ENCODE assay signal across 16 cellular contexts in the genomic region with DNA sequence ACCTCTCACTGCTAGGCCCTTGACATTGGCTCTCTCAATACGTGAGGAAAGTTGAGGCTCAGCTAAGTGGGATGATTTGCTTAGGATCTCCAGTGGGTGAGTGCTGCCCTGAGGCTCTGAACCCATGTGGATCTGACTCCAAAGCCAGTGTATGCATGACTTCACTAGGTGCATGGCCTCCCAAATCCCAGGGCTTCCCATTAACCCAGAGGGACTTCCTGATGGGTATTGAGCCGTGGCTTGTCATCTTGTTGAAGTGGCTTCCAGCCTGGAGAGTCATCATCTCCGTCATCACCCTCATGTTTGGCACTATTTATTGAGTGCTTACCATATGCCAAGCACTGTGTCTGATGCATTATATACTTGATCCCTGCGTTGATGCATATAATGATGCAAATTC. TPM values are rescaled to one million over a fixed set of nuclear protein-coding genes. Genes with fewer than 3 reads are reported as not detected.
DNase-seq lines count a peak whose midpoint lies in the region; ATAC-seq and TF ChIP-seq lines count a peak whose summit lies in the region.
"Had no signal": no experiment of that assay in that cellular context is flagged by ENCODE, and none has a peak within 500 bp of the region (broad histone marks: within the 10 kb centered on the region; RNA-seq: fewer than 3 reads in every experiment).

No MANE protein-coding gene starts in this region.

- H3K27me3 Mint-ChIP-seq in natural killer cell treated with Interleukin-12 subunit alpha and Interleukin-12 subunit beta and Interleukin-15 and Interleukin-18, amount 100 ng/mL, for 72 hours, result peaks cover 8 to 28% of the 10 kb centered on the region in 2 donors
- H3K27me3 Mint-ChIP-seq in natural killer cell (ENCODE audit: low read depth in 2 of 2) (peaks cover 17 to 26% of the 10 kb centered on the region in 2 donors), Caco-2 (ENCODE audit: insufficient read depth, unreplicated experiment) (peaks cover 2% of the 10 kb centered on the region)

- H3K4me1 ChIP-seq in PC-9 (replicated peaks; ENCODE audit: insufficient read depth), result peaks cover 25% of the 10 kb centered on the region
- peaks cover 46% of the 10 kb centered on the region for H3K4me1 ChIP-seq in mammary epithelial cell (ENCODE audit: insufficient read depth, low read length)
- peaks cover 10% of the 10 kb centered on the region; the same call in 1 of the 2 replicates for H3K4me1 ChIP-seq in Caco-2
- H3K4me1 ChIP-seq: gastrocnemius medialis, psoas muscle had no signal

- DNase-seq in natural killer cell treated with Interleukin-12 subunit alpha and Interleukin-12 subunit beta and Interleukin-15 and Interleukin-18, amount 100 ng/mL, for 72 hours (ENCODE audit: low spot score), result no peak
- DNase-seq in natural killer cell (no peak), PC-9 (peak in 1 of 2 experiments; percentile 46), mammary epithelial cell (no peak), GM20000 (ENCODE audit: low spot score) (no peak), Caco-2 (no peak), cardiac septum (ENCODE audit: low spot score) (no peak)
- DNase-seq: gastrocnemius medialis, Karpas-422, NCI-H226, psoas muscle had no signal

- BruUV-seq in PC-9 (replicated peaks; lab: Mats Ljungman, UMichigan) (no TSS peak), mammary epithelial cell (replicated peaks; lab: Mats Ljungman, UMichigan) (TSS peak; percentile 68), Caco-2 (replicated peaks; lab: Mats Ljungman, UMichigan) (no TSS peak)

- no peak overlapping the region for H3K4me3 ChIP-seq in PC-9
- H3K4me3 ChIP-seq in mammary epithelial cell (replicated peaks in 1 of 3; ENCODE audit: insufficient read depth in 1 of 3, low read depth in 2 of 3, low read length in 3 of 3), result no peak overlapping the region
- H3K4me3 ChIP-seq in Caco-2 (ENCODE audit: low read depth, low read length), result no peak overlapping the region
- H3K4me3 ChIP-seq: gastrocnemius medialis, psoas muscle, SJSA1 had no signal

- peaks cover 15% of the 10 kb centered on the region; the same call in 1 of the 2 replicates for H3F3A ChIP-seq in PC-9 (ENCODE audit: insufficient read depth, low read depth)

- TF ChIP-seq CTCF in natural killer cell (IDR thresholded peaks at IDR 0.05) (no peak), PC-9 (conservative IDR thresholded peaks at IDR 0.05) (no peak), mammary epithelial cell (conservative IDR thresholded peaks at IDR 0.05 in 1 of 2, IDR thresholded peaks at IDR 0.05 in 1 of 2; ENCODE audit: extremely low read depth in 1 of 2, insufficient read depth in 1 of 2, low read depth in 1 of 2, low read length in 2 of 2) (no peak), GM20000 (IDR thresholded peaks at IDR 0.05; ENCODE audit: extremely low read depth, missing control alignments) (no peak), Caco-2 (IDR thresholded peaks at IDR 0.05; ENCODE audit: insufficient read depth in 1 of 2, low read depth in 1 of 2, low read length in 1 of 2, severe bottlenecking in 1 of 2, unreplicated experiment in 1 of 2) (no peak)

- H3K9me2 ChIP-seq in PC-9 (ENCODE audit: insufficient read depth), result no peaks in the 10 kb centered on the region

- peaks cover 25% of the 10 kb centered on the region for H3K36me3 Mint-ChIP-seq in natural killer cell treated with Interleukin-12 subunit alpha and Interleukin-12 subunit beta and Interleukin-15 and Interleukin-18, amount 100 ng/mL, for 72 hours
- H3K36me3 Mint-ChIP-seq in natural killer cell (no peaks in the 10 kb centered on the region), Caco-2 (ENCODE audit: insufficient read depth, unreplicated experiment) (peaks cover 7% of the 10 kb centered on the region)

- peak overlapping the region; percentile 39 to 99 for H3K27ac Mint-ChIP-seq in natural killer cell treated with Interleukin-12 subunit alpha and Interleukin-12 subunit beta and Interleukin-15 and Interleukin-18, amount 100 ng/mL, for 72 hours
- no peak overlapping the region for H3K27ac Mint-ChIP-seq in natural killer cell
- H3K27ac Mint-ChIP-seq in Caco-2 (ENCODE audit: unreplicated experiment), result no peak overlapping the region
- H3K27ac Mint-ChIP-seq: memory B cell had no signal

- H3K4me1 Mint-ChIP-seq in natural killer cell treated with Interleukin-12 subunit alpha and Interleukin-12 subunit beta and Interleukin-15 and Interleukin-18, amount 100 ng/mL, for 72 hours (ENCODE audit: low read depth in 2 of 2), result peaks cover 28 to 45% of the 10 kb centered on the region in 2 donors
- H3K4me1 Mint-ChIP-seq in natural killer cell (peaks cover 0 to 6% of the 10 kb centered on the region in 2 donors), Caco-2 (ENCODE audit: low read depth, unreplicated experiment) (peaks cover 7% of the 10 kb centered on the region)

- H3K9ac ChIP-seq in mammary epithelial cell (ENCODE audit: insufficient read depth, low read length), result no peak overlapping the region

- H3K79me2 ChIP-seq in PC-9 (ENCODE audit: low read depth) (no peaks in the 10 kb centered on the region), mammary epithelial cell (ENCODE audit: insufficient read depth, low read length) (no peaks in the 10 kb centered on the region)

- peak in 1 of 2 donors; percentile 3 for ATAC-seq in natural killer cell treated with Interleukin-12 subunit alpha and Interleukin-12 subunit beta and Interleukin-15 and Interleukin-18, amount 100 ng/mL, for 72 hours
- ATAC-seq in natural killer cell (no peak), GM18873 (IDR thresholded peaks at IDR 0.05; ENCODE audit: low FRiP score, unreplicated experiment) (no peak)
- ATAC-seq: gastrocnemius medialis, psoas muscle had no signal

- no peaks in the 10 kb centered on the region for H3K9me3 Mint-ChIP-seq in natural killer cell treated with Interleukin-12 subunit alpha and Interleukin-12 subunit beta and Interleukin-15 and Interleukin-18, amount 100 ng/mL, for 72 hours
- H3K9me3 Mint-ChIP-seq in natural killer cell (no peaks in the 10 kb centered on the region), Caco-2 (ENCODE audit: unreplicated experiment) (peaks cover 18% of the 10 kb centered on the region)

- H3K4me2 ChIP-seq in PC-9 (peak overlapping the region; percentile 38), mammary epithelial cell (ENCODE audit: insufficient read depth, low read depth, low read length) (no peak overlapping the region)

- no peaks in the 10 kb centered on the region for H3K36me3 ChIP-seq in PC-9 (ENCODE audit: low read depth)
- H3K36me3 ChIP-seq in mammary epithelial cell (ENCODE audit: insufficient read depth, low read length), result no peaks in the 10 kb centered on the region
- H3K36me3 ChIP-seq in Caco-2 (ENCODE audit: control insufficient read depth, insufficient read depth, low read length), result no peaks in the 10 kb centered on the region
- H3K36me3 ChIP-seq: gastrocnemius medialis, SJSA1 had no signal

- dilution Hi-C loops in mammary epithelial cell (cut with HindIII; ENCODE audit: low sequenced_read_pairs), result no loop called here

- H4K20me1 ChIP-seq in PC-9 (ENCODE audit: insufficient read depth) (no peaks in the 10 kb centered on the region), mammary epithelial cell (ENCODE audit: insufficient read depth, low read length) (no peaks in the 10 kb centered on the region)

- H3K27me3 ChIP-seq in PC-9 (ENCODE audit: insufficient read depth, low read depth), result no peaks in the 10 kb centered on the region
- no peaks in the 10 kb centered on the region for H3K27me3 ChIP-seq in mammary epithelial cell (ENCODE audit: insufficient read depth, low read length)
- no peaks in the 10 kb centered on the region; the same call in 1 of the 2 replicates for H3K27me3 ChIP-seq in Caco-2 (replicated peaks; ENCODE audit: control insufficient read depth, insufficient read depth, low read length)
- H3K27me3 ChIP-seq: gastrocnemius medialis, SJSA1 had no signal

- intact Hi-C loops in natural killer cell (cut with micrococcal nuclease) (no loop called here), PC-9 (cut with micrococcal nuclease; ENCODE audit: unreplicated experiment) (loop anchor here (1.0 to 10.0 kb wide), 3 partner anchors 28 to 546 kb away; a partner anchor contains a TSS), mammary epithelial cell (cut with micrococcal nuclease) (loop anchor here (1.0 to 2.0 kb wide), 3 partner anchors 13 to 37 kb away; a partner anchor contains a TSS), Caco-2 (cut with micrococcal nuclease; ENCODE audit: unreplicated experiment) (no loop called here), cardiac septum (cut with DNase I) (no loop called here)

- CTCF ChIA-PET in PC-9 (lab: Charles Lee) (interaction anchor here (1.0 kb wide), 1 partner anchor 188 kb away, joined by 5 read pairs; no protein-coding TSS in a partner anchor), mammary epithelial cell (lab: Charles Lee; ENCODE audit: low non-redundant PET) (interaction anchor here (0.5 kb wide), 1 partner anchor 326 kb away, joined by 3 read pairs; no protein-coding TSS in a partner anchor), Caco-2 (lab: Charles Lee) (no interaction called here)

- H2AFZ ChIP-seq in PC-9 (no peak overlapping the region), mammary epithelial cell (ENCODE audit: low read depth, low read length) (no peak overlapping the region)

- no peaks in the 10 kb centered on the region; the same call in 1 of the 2 replicates for H3K9me3 ChIP-seq in PC-9 (ENCODE audit: insufficient read depth, low read depth)
- no peaks in the 10 kb centered on the region for H3K9me3 ChIP-seq in mammary epithelial cell (replicated peaks; ENCODE audit: insufficient read depth, low read length)
- H3K9me3 ChIP-seq in Caco-2, result no peaks in the 10 kb centered on the region
- H3K9me3 ChIP-seq: gastrocnemius medialis, psoas muscle, SJSA1 had no signal

- 83% methylated on average over 4 of the region's 4 CpGs for WGBS in mammary epithelial cell (ENCODE audit: low coverage, missing lambda C conversion rate)

- peak overlapping the region; percentile 88 for H3K4me3 Mint-ChIP-seq in natural killer cell treated with Interleukin-12 subunit alpha and Interleukin-12 subunit beta and Interleukin-15 and Interleukin-18, amount 100 ng/mL, for 72 hours
- H3K4me3 Mint-ChIP-seq in natural killer cell (no peak overlapping the region), Caco-2 (ENCODE audit: unreplicated experiment) (no peak overlapping the region)
- H3K4me3 Mint-ChIP-seq: memory B cell had no signal

- POLR2A ChIA-PET in PC-9 (lab: Charles Lee; ENCODE audit: unreplicated experiment) (interaction anchor here (0.5 kb wide), 1 partner anchor 132 kb away, joined by 4 read pairs; a partner anchor contains a TSS), Caco-2 (lab: Charles Lee) (no interaction called here)

- in situ Hi-C loops in mammary epithelial cell (cut with MboI; ENCODE audit: low sequenced_read_pairs in 2 of 2), result no loop called here

- H3K27ac ChIP-seq in PC-9 (peak overlapping the region; percentile 50), mammary epithelial cell (ENCODE audit: insufficient read depth, low read depth, low read length) (peak overlapping the region; percentile 53)
- H3K27ac ChIP-seq: gastrocnemius medialis, psoas muscle, SJSA1 had no signal

RNA-seq across cellular contexts. Expression of a gene that starts 37.3 kb away (rescaled TPM):
- not detected for total RNA-seq in natural killer cell treated with Interleukin-12 subunit alpha and Interleukin-12 subunit beta and Interleukin-15 and Interleukin-18, amount 100 ng/mL, for 72 hours
- total RNA-seq in natural killer cell (not detected), PC-9 (2021) (not detected in 2 replicates), mammary epithelial cell (not detected), Caco-2 (2022) (not detected in 2 replicates), cardiac septum (not detected)
- not detected for polyA plus RNA-seq in mammary epithelial cell
- polyA minus RNA-seq in mammary epithelial cell, result not detected
- total RNA-seq: gastrocnemius medialis, psoas muscle, SJSA1, subcutaneous adipose tissue had no signal
- polyA plus RNA-seq: neural cell, psoas muscle had no signal

Comparison
In these comparisons a context has a peak if more than half of its experiments do, and no peak if none do; other contexts are left out.
1. H3K27ac Mint-ChIP-seq: peak in natural killer cell treated with Interleukin-12 subunit alpha and Interleukin-12 subunit beta and Interleukin-15 and Interleukin-18, amount 100 ng/mL, for 72 hours (2 of 2); none in natural killer cell (0 of 2) and Caco-2 (single experiment).
2. intact Hi-C loops: an anchor here in PC-9 (1.0 to 10.0 kb wide) and mammary epithelial cell (1.0 to 2.0 kb wide); none called in natural killer cell, Caco-2 and cardiac septum.